ENCODE assay signal across 1 cellular context in genomic region chr22:30361916-30362631, GRCh38.
TF ChIP-seq lines count a peak whose summit lies in the region.

No MANE protein-coding gene starts in this region.

TF ChIP-seq in GM23338, 12 proteins besides CTCF, POLR2A, EP300 and RAD21:
- no peak for TF ChIP-seq NANOG (IDR thresholded peaks at IDR 0.05; ENCODE audit: borderline replicate concordance)
- TF ChIP-seq POLR2AphosphoS5 (IDR thresholded peaks at IDR 0.05; ENCODE audit: low read depth), result no peak
